ENCODE assay signal across 13 cellular contexts in genomic region chr14:102184678-102185040, GRCh38. TPM values are rescaled to one million over a fixed set of nuclear protein-coding genes. Genes with fewer than 3 reads are reported as not detected.
DNase-seq lines count a peak whose midpoint lies in the region; ATAC-seq and TF ChIP-seq lines count a peak whose summit lies in the region.
"Had no signal": no experiment of that assay in that cellular context is flagged by ENCODE, and none has a peak within 500 bp of the region (broad histone marks: within the 10 kb centered on the region; RNA-seq: fewer than 3 reads in every experiment).

No MANE protein-coding gene starts in this region.

- no peaks in the 10 kb centered on the region for H3K9me3 ChIP-seq in OCI-LY3 (ENCODE audit: insufficient read depth, low read length)
- no peaks in the 10 kb centered on the region for H3K9me3 ChIP-seq in endodermal cell (ENCODE audit: control insufficient read depth, low read length)
- H3K9me3 ChIP-seq: thoracic aorta had no signal

- no peak overlapping the region for H3K9ac ChIP-seq in OCI-LY3 (ENCODE audit: low read length)
- no peak overlapping the region for H3K9ac ChIP-seq in endodermal cell (ENCODE audit: extremely low read depth, low read length, poor library complexity, severe bottlenecking)

- H3K36me3 ChIP-seq in OCI-LY3 (replicated peaks; ENCODE audit: low read depth, low read length): no peaks in the 10 kb centered on the region
- H3K36me3 ChIP-seq in endodermal cell (ENCODE audit: control insufficient read depth, insufficient read depth, low read length): no peaks in the 10 kb centered on the region
- H3K36me3 ChIP-seq: thoracic aorta had no signal

- DNase-seq in activated CD4-positive, alpha-beta T cell treated with anti-CD3 and anti-CD28 coated beads, Interleukin-2, amount 10 ng/mL, durations not matched to agents 24 days and 14 days: no peak
- DNase-seq in activated CD4-positive, alpha-beta T cell treated with anti-CD3 and anti-CD28 coated beads for 4 hours: no peak
- DNase-seq in endodermal cell (peak; percentile 41), DMS79 treated with DMSO at 0.1 percent for 48 hours (lab: John Stamatoyannopoulos, UW) (no peak), NCI-H1105 (lab: John Stamatoyannopoulos, UW) (no peak)
- DNase-seq in stimulated activated effector memory CD8-positive, alpha-beta T cell treated with anti-CD3 and anti-CD28 coated beads, Interleukin-12 subunit alpha, Interleukin-12 subunit beta, amount 100 ng/mL, for 72 hours (ENCODE audit: low spot score in 2 of 2): no peak
- DNase-seq: CD4-positive, alpha-beta memory T cell; cerebellar nuclear complex; NCI-H2081 had no signal

- H3K9me3 Mint-ChIP-seq in activated CD4-positive, alpha-beta T cell treated with anti-CD3 and anti-CD28 coated beads, Interleukin-2, amount 10 ng/mL, durations not matched to agents 24 days and 14 days: no peaks in the 10 kb centered on the region
- H3K9me3 Mint-ChIP-seq in endodermal cell: no peaks in the 10 kb centered on the region
- H3K9me3 Mint-ChIP-seq in stimulated activated effector memory CD8-positive, alpha-beta T cell treated with anti-CD3 and anti-CD28 coated beads, Interleukin-12 subunit alpha, Interleukin-12 subunit beta, amount 100 ng/mL, for 72 hours: no peaks in the 10 kb centered on the region
- H3K9me3 Mint-ChIP-seq: CD4-positive, alpha-beta memory T cell had no signal

- H3K79me2 ChIP-seq in OCI-LY3 (ENCODE audit: low read length): peaks cover 74% of the 10 kb centered on the region

- no peak overlapping the region for H3K4me3 ChIP-seq in OCI-LY3 (ENCODE audit: low read length)
- no peak overlapping the region for H3K4me3 ChIP-seq in endodermal cell (ENCODE audit: low read length)
- H3K4me3 ChIP-seq: thoracic aorta had no signal

- 86 to 94% methylated on average over 10 to 11 of the region's 11 CpGs for WGBS in endodermal cell (ENCODE audit: insufficient coverage in 1 of 2, insufficient read length in 1 of 2), 2 experiments

- H3K27ac Mint-ChIP-seq in activated CD4-positive, alpha-beta T cell treated with anti-CD3 and anti-CD28 coated beads, Interleukin-2, amount 10 ng/mL, durations not matched to agents 24 days and 14 days: peak overlapping the region; percentile 92
- H3K27ac Mint-ChIP-seq in endodermal cell: no peak overlapping the region
- peak overlapping the region; percentile 87 for H3K27ac Mint-ChIP-seq in stimulated activated effector memory CD8-positive, alpha-beta T cell treated with anti-CD3 and anti-CD28 coated beads, Interleukin-12 subunit alpha, Interleukin-12 subunit beta, amount 100 ng/mL, for 72 hours

- no peaks in the 10 kb centered on the region for H3K27me3 Mint-ChIP-seq in activated CD4-positive, alpha-beta T cell treated with anti-CD3 and anti-CD28 coated beads, Interleukin-2, amount 10 ng/mL, durations not matched to agents 24 days and 14 days
- H3K27me3 Mint-ChIP-seq in endodermal cell (ENCODE audit: insufficient read depth): no peaks in the 10 kb centered on the region
- H3K27me3 Mint-ChIP-seq: CD4-positive, alpha-beta memory T cell had no signal

- H4K20me1 ChIP-seq in OCI-LY3 (ENCODE audit: insufficient read depth, low read length): peaks cover 75% of the 10 kb centered on the region

- H3K4me1 Mint-ChIP-seq in activated CD4-positive, alpha-beta T cell treated with anti-CD3 and anti-CD28 coated beads, Interleukin-2, amount 10 ng/mL, durations not matched to agents 24 days and 14 days: peaks cover 35% of the 10 kb centered on the region
- H3K4me1 Mint-ChIP-seq in endodermal cell: peaks cover 31% of the 10 kb centered on the region
- H3K4me1 Mint-ChIP-seq in stimulated activated effector memory CD8-positive, alpha-beta T cell treated with anti-CD3 and anti-CD28 coated beads, Interleukin-12 subunit alpha, Interleukin-12 subunit beta, amount 100 ng/mL, for 72 hours: peaks cover 64% of the 10 kb centered on the region

- no peaks in the 10 kb centered on the region for H3K27me3 ChIP-seq in OCI-LY3 (ENCODE audit: low read depth, low read length)
- H3K27me3 ChIP-seq in endodermal cell (ENCODE audit: control insufficient read depth, insufficient read depth, low read length, poor library complexity, severe bottlenecking): no peaks in the 10 kb centered on the region

- TF ChIP-seq CTCF in OCI-LY3 (IDR thresholded peaks at IDR 0.05; ENCODE audit: low read depth, low read length): no peak
- TF ChIP-seq CTCF in endodermal cell (conservative IDR thresholded peaks at IDR 0.05): no peak

- ATAC-seq in stimulated activated effector memory CD8-positive, alpha-beta T cell treated with anti-CD3 and anti-CD28 coated beads, Interleukin-12 subunit alpha, Interleukin-12 subunit beta, amount 100 ng/mL, for 72 hours: no peak
- no peak for ATAC-seq in HG02588 (IDR thresholded peaks at IDR 0.05; ENCODE audit: unreplicated experiment)
- ATAC-seq: SK-N-SH treated with all-trans-retinoic acid at 6 μM for 48 hours had no signal

- peak overlapping the region; percentile 56; the same call in 1 of the 2 replicates for H3K4me2 ChIP-seq in OCI-LY3 (ENCODE audit: low read length)

- no peak overlapping the region for H2AFZ ChIP-seq in OCI-LY3 (ENCODE audit: low read depth, low read length)

- no peaks in the 10 kb centered on the region for H3K36me3 Mint-ChIP-seq in activated CD4-positive, alpha-beta T cell treated with anti-CD3 and anti-CD28 coated beads, Interleukin-2, amount 10 ng/mL, durations not matched to agents 24 days and 14 days (ENCODE audit: low read depth)
- H3K36me3 Mint-ChIP-seq in endodermal cell (ENCODE audit: low read depth): no peaks in the 10 kb centered on the region
- H3K36me3 Mint-ChIP-seq in stimulated activated effector memory CD8-positive, alpha-beta T cell treated with anti-CD3 and anti-CD28 coated beads, Interleukin-12 subunit alpha, Interleukin-12 subunit beta, amount 100 ng/mL, for 72 hours: peaks cover 4% of the 10 kb centered on the region

- H3K4me3 Mint-ChIP-seq in activated CD4-positive, alpha-beta T cell treated with anti-CD3 and anti-CD28 coated beads, Interleukin-2, amount 10 ng/mL, durations not matched to agents 24 days and 14 days: no peak overlapping the region
- H3K4me3 Mint-ChIP-seq in endodermal cell: no peak overlapping the region
- peak overlapping the region; percentile 51 for H3K4me3 Mint-ChIP-seq in stimulated activated effector memory CD8-positive, alpha-beta T cell treated with anti-CD3 and anti-CD28 coated beads, Interleukin-12 subunit alpha, Interleukin-12 subunit beta, amount 100 ng/mL, for 72 hours

- H3K27ac ChIP-seq in OCI-LY3 (ENCODE audit: low read length) (no peak overlapping the region), endodermal cell (ENCODE audit: low read depth, low read length) (peak overlapping the region; percentile 40)
- H3K27ac ChIP-seq: thoracic aorta had no signal

- intact Hi-C loops in activated CD4-positive, alpha-beta T cell treated with anti-CD3 and anti-CD28 coated beads, Interleukin-2, amount 10 ng/mL, durations not matched to agents 24 days and 14 days (cut with micrococcal nuclease): loop anchor here (1.0 to 10.0 kb wide), 4 partner anchors 16 to 133 kb away; partner anchors contain the start of gene ZNF839

- H3K4me1 ChIP-seq in OCI-LY3 (ENCODE audit: low read length): peaks cover 30% of the 10 kb centered on the region
- H3K4me1 ChIP-seq in endodermal cell (ENCODE audit: control insufficient read depth, insufficient read depth, low read length): no peaks in the 10 kb centered on the region

RNA-seq across cellular contexts. Expression of gene WDR20, which starts 45.0 kb away (rescaled TPM):
- 30.4 and 31.0 TPM in 2 replicates for total RNA-seq in activated CD4-positive, alpha-beta T cell treated with anti-CD3 and anti-CD28 coated beads, Interleukin-2, amount 10 ng/mL, durations not matched to agents 24 days and 14 days
- 10 to 100 TPM; 33.8 to 37.6 TPM for total RNA-seq in endodermal cell
- polyA plus RNA-seq in endodermal cell (2013, experiment 1 of 2): 18.5 TPM
- polyA plus RNA-seq in endodermal cell (2013, experiment 2 of 2): 15.9 TPM
